ENCODE assay signal across 2 cellular contexts in the genomic region with DNA sequence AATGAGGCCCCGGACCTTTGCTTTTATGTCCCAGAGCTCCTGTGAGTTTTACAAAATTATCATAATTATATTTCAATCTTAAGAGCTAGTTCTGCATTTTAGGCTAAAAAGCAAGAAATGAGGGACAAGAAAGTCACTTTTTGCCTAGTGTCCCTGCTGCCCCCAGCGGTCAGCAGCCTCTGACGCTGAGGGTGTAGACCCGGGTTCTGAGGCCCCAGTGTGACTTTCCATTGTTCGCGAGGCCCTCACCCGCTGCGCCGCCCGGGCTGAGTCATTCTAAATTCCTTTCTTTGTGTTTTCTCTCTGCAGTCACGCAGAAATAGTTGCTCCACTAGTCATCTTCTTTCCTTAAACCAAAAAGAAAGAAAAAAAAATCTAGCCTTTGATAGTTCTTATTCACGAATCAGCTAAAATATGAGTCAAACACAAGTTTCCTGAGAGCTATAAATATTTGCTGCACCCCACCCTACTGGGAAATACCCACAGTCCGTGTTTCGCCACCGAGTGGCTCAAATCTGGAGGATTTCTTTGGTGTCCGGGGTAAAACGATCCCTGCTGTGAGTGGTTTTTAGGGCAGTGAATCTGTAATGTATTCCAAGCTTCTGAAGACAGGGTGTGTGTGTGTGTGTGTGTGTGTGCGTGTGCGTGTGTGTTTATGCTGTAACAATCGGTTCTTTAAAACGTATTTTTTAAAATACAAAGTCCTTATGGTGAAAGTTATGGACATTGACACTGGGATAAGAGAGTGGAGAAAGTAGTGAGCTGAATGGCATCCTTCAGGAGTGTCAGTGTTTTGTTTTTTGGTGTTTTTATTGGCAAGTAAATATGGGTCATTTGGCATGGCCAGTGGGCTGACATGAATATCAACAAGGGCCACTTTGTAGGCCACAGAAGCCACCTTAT.
TF ChIP-seq lines count a peak whose summit lies in the region.

No MANE protein-coding gene starts in this region.

TF ChIP-seq in IMR-90, 13 proteins besides CTCF, POLR2A, EP300 and RAD21 (continued from another document):
- TF ChIP-seq MAZ (IDR thresholded peaks at IDR 0.05; ENCODE audit: borderline replicate concordance, low read depth, low read length), result peak; percentile 30; the same call in 1 of the 2 replicates
- peak; percentile 84 for TF ChIP-seq CEBPB (IDR thresholded peaks at IDR 0.05; ENCODE audit: low read depth, low read length)
- peak; percentile 39; the same call in 1 of the 2 replicates for TF ChIP-seq MAFK (IDR thresholded peaks at IDR 0.05; ENCODE audit: low read depth, low read length)
- no peak for TF ChIP-seq ELK1 (IDR thresholded peaks at IDR 0.05; ENCODE audit: borderline replicate concordance, low read depth, low read length)
- TF ChIP-seq CHD1 (IDR thresholded peaks at IDR 0.05; ENCODE audit: low read depth, low read length), result 0 out of 2 replicates have a peak, but pooled peaks have one; percentile 67
- peak; percentile 90 for TF ChIP-seq BHLHE40 (IDR thresholded peaks at IDR 0.05; ENCODE audit: low read depth, low read length)

TF ChIP-seq in WTC11, 78 proteins besides CTCF, POLR2A, EP300 and RAD21 (continued from another document):
- TF ChIP-seq ZNF512 (CRISPR knock-in tag; IDR thresholded peaks at IDR 0.05; ENCODE audit: borderline replicate concordance), result no peak
- TF ChIP-seq ZMAT4 (CRISPR knock-in tag; IDR thresholded peaks at IDR 0.05), result no peak
- peak; percentile 97 for TF ChIP-seq NFE2L1 (CRISPR knock-in tag; IDR thresholded peaks at IDR 0.05)
- no peak for TF ChIP-seq ZNF671 (CRISPR knock-in tag; IDR thresholded peaks at IDR 0.05)
- 0 out of 2 replicates have a peak, but pooled peaks have one; percentile 65 for TF ChIP-seq ATF3 (CRISPR knock-in tag; conservative IDR thresholded peaks at IDR 0.05)
- no peak for TF ChIP-seq ZNF396 (CRISPR knock-in tag; IDR thresholded peaks at IDR 0.05; ENCODE audit: borderline replicate concordance)
- no peak for TF ChIP-seq GRHL2 (CRISPR knock-in tag; IDR thresholded peaks at IDR 0.05; ENCODE audit: insufficient replicate concordance, severe bottlenecking)
- no peak; the same call in 1 of the 2 replicates for TF ChIP-seq CREM (CRISPR knock-in tag; IDR thresholded peaks at IDR 0.05)
- no peak for TF ChIP-seq ZNF138 (CRISPR knock-in tag; conservative IDR thresholded peaks at IDR 0.05)
- peak; percentile 35; the same call in 1 of the 2 replicates for TF ChIP-seq GABPB1 (CRISPR knock-in tag; IDR thresholded peaks at IDR 0.05)
- TF ChIP-seq, protein P1, sequence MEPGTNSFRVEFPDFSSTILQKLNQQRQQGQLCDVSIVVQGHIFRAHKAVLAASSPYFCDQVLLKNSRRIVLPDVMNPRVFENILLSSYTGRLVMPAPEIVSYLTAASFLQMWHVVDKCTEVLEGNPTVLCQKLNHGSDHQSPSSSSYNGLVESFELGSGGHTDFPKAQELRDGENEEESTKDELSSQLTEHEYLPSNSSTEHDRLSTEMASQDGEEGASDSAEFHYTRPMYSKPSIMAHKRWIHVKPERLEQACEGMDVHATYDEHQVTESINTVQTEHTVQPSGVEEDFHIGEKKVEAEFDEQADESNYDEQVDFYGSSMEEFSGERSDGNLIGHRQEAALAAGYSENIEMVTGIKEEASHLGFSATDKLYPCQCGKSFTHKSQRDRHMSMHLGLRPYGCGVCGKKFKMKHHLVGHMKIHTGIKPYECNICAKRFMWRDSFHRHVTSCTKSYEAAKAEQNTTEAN (CRISPR knock-in tag; IDR thresholded peaks at IDR 0.05), result 0 out of 2 replicates have a peak, but pooled peaks have one; percentile 30
- no peak for TF ChIP-seq ZNF281 (CRISPR knock-in tag; IDR thresholded peaks at IDR 0.05)
- no peak for TF ChIP-seq OVOL2 (CRISPR knock-in tag; IDR thresholded peaks at IDR 0.05; ENCODE audit: borderline replicate concordance)
- TF ChIP-seq NR2C2 (CRISPR knock-in tag; IDR thresholded peaks at IDR 0.05), result no peak
- peak; percentile 51; the same call in 1 of the 2 replicates for TF ChIP-seq TEAD1 (CRISPR knock-in tag; IDR thresholded peaks at IDR 0.05)
- TF ChIP-seq, protein P2, sequence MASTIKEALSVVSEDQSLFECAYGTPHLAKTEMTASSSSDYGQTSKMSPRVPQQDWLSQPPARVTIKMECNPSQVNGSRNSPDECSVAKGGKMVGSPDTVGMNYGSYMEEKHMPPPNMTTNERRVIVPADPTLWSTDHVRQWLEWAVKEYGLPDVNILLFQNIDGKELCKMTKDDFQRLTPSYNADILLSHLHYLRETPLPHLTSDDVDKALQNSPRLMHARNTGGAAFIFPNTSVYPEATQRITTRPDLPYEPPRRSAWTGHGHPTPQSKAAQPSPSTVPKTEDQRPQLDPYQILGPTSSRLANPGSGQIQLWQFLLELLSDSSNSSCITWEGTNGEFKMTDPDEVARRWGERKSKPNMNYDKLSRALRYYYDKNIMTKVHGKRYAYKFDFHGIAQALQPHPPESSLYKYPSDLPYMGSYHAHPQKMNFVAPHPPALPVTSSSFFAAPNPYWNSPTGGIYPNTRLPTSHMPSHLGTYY (CRISPR knock-in tag; IDR thresholded peaks at IDR 0.05), result no peak
